ENCODE assay signal across 10 cellular contexts in the genomic region with DNA sequence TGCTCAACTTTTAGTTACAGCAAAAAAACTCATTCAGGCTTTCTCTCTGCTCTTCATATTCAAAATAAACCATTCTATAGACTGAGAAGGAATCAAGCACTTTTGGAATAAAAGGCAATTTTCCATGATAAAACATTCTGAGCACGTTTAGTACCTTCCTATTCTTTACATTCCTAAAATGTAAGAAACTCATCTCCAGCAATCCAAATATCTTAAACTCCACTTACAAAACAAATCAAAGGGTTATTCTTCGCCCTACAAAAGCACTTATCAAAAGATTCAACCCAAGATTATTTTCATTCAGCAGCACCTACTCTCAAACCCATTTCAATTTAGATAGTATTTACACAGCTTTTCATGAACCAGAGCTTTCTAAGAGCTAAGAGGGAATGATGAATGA.
"Had no signal": no experiment of that assay in that cellular context is flagged by ENCODE, and none has a peak within 500 bp of the region (broad histone marks: within the 10 kb centered on the region; RNA-seq: fewer than 3 reads in every experiment).

No MANE protein-coding gene starts in this region.

- ATAC-seq: HCT116 had no signal

- H3K4me3 Mint-ChIP-seq: H9, HFFc6 had no signal

- H2AFZ ChIP-seq: GM23248 had no signal

- H3K27ac ChIP-seq: GM23248 had no signal

- H3K9ac ChIP-seq: GM23248 had no signal

- DNase-seq: GM23248, GOT3, H7, H9, HCEC 1CT, HFFc6 had no signal

- H3K9me3 ChIP-seq: HAP-1 had no signal

- H3K9me3 Mint-ChIP-seq: H9, HFFc6 had no signal

- H3K27ac Mint-ChIP-seq: H9, HFFc6 had no signal

- H3K4me3 ChIP-seq: GM23248, HAP-1 had no signal

- FAIRE-seq: H1, H54 had no signal
